34 cellular contexts compared by ENCODE assay signal in genomic region chr14:34475163-34475562, GRCh38.
"Had no signal": no experiment of that assay in that cellular context is flagged by ENCODE, and none has a peak within 500 bp of the region (broad histone marks: within the 10 kb centered on the region; RNA-seq: fewer than 3 reads in every experiment).

No MANE protein-coding gene starts in this region.

- H3K27ac ChIP-seq: KMS-11 had no signal

- H3K4me2 ChIP-seq: KMS-11 had no signal

- DNase-seq: Karpas-422, Kasumi-1, MM.1S, MV-4-11, NCI-H1048, NCI-H1092, NCI-H1092 treated with DMSO at 0.1 percent for 48 hours, NCI-H1105, NCI-H1105 treated with DMSO at 0.1 percent for 48 hours, NCI-H1417, NCI-H1417 treated with DMSO at 0.1 percent for 48 hours, NCI-H1436, NCI-H1436 treated with DMSO at 0.1 percent for 48 hours, NCI-H146, NCI-H1694, NCI-H1694 treated with DMSO at 0.1 percent for 48 hours, NCI-H187, NCI-H187 treated with DMSO at 0.1 percent for 48 hours, NCI-H1930, NCI-H2029, NCI-H2029 treated with DMSO at 0.1 percent for 48 hours, NCI-H2081, NCI-H2081 treated with DMSO at 0.1 percent for 48 hours, NCI-H2107, NCI-H2171, NCI-H2171 treated with DMSO at 0.1 percent for 48 hours, NCI-H2227 treated with DMSO at 0.1 percent for 48 hours, NCI-H226, NCI-H345, NCI-H446, NCI-H446 treated with DMSO at 0.1 percent for 48 hours, NCI-H510A, NCI-H510A treated with DMSO at 0.1 percent for 48 hours had no signal

- H3K9ac ChIP-seq: KMS-11 had no signal
